Comparison of ENCODE assay signal across 9 cellular contexts in the genomic region with DNA sequence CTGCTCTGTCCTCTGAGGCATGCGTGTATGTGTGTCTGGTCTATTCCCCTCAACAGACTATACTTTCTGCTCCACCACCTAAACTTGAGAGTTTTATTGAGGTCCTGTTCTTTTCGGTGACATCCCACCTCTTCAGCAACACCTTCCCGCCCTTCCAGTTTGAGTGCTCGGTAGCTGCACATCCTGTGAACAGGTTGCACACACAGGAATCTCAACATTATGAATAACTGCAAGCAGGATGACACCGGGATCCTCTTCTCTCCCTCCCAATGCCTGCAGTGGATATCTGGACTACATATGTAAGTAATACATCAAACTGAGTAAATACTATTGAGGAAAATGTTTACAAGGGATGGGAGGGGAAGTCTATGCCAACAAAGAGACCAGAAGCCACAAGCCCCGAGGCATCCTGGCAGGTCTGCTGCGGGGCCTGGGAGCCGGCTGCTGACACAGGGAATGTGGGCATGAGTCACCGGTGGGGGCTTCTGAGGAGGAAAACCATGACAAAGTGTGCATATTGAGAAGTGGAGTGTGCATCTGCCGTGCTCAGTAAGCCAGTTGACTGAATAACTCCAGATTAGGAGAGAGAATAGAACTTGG. TPM values are rescaled to one million over a fixed set of nuclear protein-coding genes. Genes with fewer than 3 reads are reported as not detected.
DNase-seq lines count a peak whose midpoint lies in the region.
"Had no signal": no experiment of that assay in that cellular context is flagged by ENCODE, and none has a peak within 500 bp of the region (broad histone marks: within the 10 kb centered on the region; RNA-seq: fewer than 3 reads in every experiment).

No MANE protein-coding gene starts in this region.

- peak; percentile 63 for DNase-seq in AG08396 (ENCODE audit: low spot score)
- peak; percentile 53 for DNase-seq in HCEC 1CT
- DNase-seq in SK-MEL-5 (ENCODE audit: low read depth, low spot score) = peak; percentile 23
- peak; percentile 90 for DNase-seq in glomerular visceral epithelial cell (ENCODE audit: extremely low spot score)
- no peak for DNase-seq in NOMO-1 (lab: John Stamatoyannopoulos, UW; ENCODE audit: unreplicated experiment in 2 of 2)
- DNase-seq in activated gamma-delta T cell treated with Interleukin-2 at 50 U/mL for 16 hours = no peak
- no peak for DNase-seq in NOMO-1 treated with dmso at 0.1 percent for 144 hours (lab: John Stamatoyannopoulos, UW; ENCODE audit: unreplicated experiment)
- DNase-seq in stimulated activated CD4-positive, alpha-beta T cell treated with anti-CD3 and anti-CD28 coated beads, Interleukin-4, amount 100 ng/mL, for 24 hours = no peak
- DNase-seq: GDM1 had no signal

- in situ Hi-C loops in SK-MEL-5 (cut with HindIII; ENCODE audit: low pct_unique_long_range_greater_than_20kb, low sequenced_read_pairs) = no loop called here

RNA-seq across cellular contexts. Expression of gene ANKRD33B, which starts 8.6 kb away (rescaled TPM):
- total RNA-seq in SK-MEL-5 (2014; rRNA removed; shearing (Covaris generic)) = 1.1 and 1.3 TPM in 2 replicates
- 1.9 and 3.0 TPM in 2 replicates for polyA plus RNA-seq in SK-MEL-5 (2015; cell fraction: cytosol; rRNA removed)
- polyA plus RNA-seq in SK-MEL-5 (2015; cell fraction: nucleus; rRNA removed) = 2.0 and 2.9 TPM in 2 replicates

Comparison
In these comparisons a context has a peak if more than half of its experiments do, and no peak if none do; other contexts are left out.
1. DNase-seq: peak in AG08396 (single experiment), HCEC 1CT (single experiment), SK-MEL-5 (single experiment) and glomerular visceral epithelial cell (single experiment); none in NOMO-1 (0 of 2), activated gamma-delta T cell treated with Interleukin-2 at 50 U/mL for 16 hours (single experiment), NOMO-1 treated with dmso at 0.1 percent for 144 hours (single experiment) and stimulated activated CD4-positive, alpha-beta T cell treated with anti-CD3 and anti-CD28 coated beads, Interleukin-4, amount 100 ng/mL, for 24 hours (single experiment).